ENCODE assay signal across 34 cellular contexts in the genomic region with DNA sequence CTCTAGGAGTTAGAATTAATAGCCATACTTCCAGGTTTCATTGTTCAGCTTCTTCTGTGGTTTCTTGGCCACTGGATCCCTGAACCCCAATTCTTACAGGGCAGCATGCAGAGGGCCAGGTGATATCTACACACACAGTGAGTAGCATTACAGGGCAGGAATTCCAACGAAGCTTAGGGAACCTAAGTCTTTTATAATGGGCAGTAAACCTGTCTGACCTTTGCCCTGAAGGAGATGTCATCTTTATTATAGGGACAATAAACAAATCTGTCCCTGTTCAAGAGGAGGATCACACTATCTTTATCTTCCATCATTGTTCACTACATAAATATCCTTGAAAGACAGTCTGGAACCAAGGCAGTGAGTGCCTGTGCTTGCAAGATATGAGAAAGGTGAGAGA.
"Had no signal": no experiment of that assay in that cellular context is flagged by ENCODE, and none has a peak within 500 bp of the region (broad histone marks: within the 10 kb centered on the region; RNA-seq: fewer than 3 reads in every experiment).

No MANE protein-coding gene starts in this region.

- H3K9me3 ChIP-seq: MG63 had no signal

- DNase-seq: Karpas-422, Kasumi-1, KBM-7, KG1, MG63, MM.1S, NCI-H1048, NCI-H1092, NCI-H1092 treated with DMSO at 0.1 percent for 48 hours, NCI-H1105, NCI-H1105 treated with DMSO at 0.1 percent for 48 hours, NCI-H1417, NCI-H1417 treated with DMSO at 0.1 percent for 48 hours, NCI-H1436, NCI-H1436 treated with DMSO at 0.1 percent for 48 hours, NCI-H146, NCI-H1694, NCI-H1694 treated with DMSO at 0.1 percent for 48 hours, NCI-H187, NCI-H187 treated with DMSO at 0.1 percent for 48 hours, NCI-H1930, NCI-H2029, NCI-H2029 treated with DMSO at 0.1 percent for 48 hours, NCI-H2081, NCI-H2081 treated with DMSO at 0.1 percent for 48 hours, NCI-H2107, NCI-H2171, NCI-H2171 treated with DMSO at 0.1 percent for 48 hours, NCI-H2227 treated with DMSO at 0.1 percent for 48 hours, NCI-H226, NCI-H345, NCI-H446, NCI-H446 treated with DMSO at 0.1 percent for 48 hours had no signal

- H3K4me3 ChIP-seq: MG63 had no signal

- H3K27ac ChIP-seq: KMS-11 had no signal

- H3K36me3 ChIP-seq: MG63 had no signal

- H3K27me3 ChIP-seq: MG63 had no signal
